ENCODE assay signal across 14 cellular contexts in the genomic region with DNA sequence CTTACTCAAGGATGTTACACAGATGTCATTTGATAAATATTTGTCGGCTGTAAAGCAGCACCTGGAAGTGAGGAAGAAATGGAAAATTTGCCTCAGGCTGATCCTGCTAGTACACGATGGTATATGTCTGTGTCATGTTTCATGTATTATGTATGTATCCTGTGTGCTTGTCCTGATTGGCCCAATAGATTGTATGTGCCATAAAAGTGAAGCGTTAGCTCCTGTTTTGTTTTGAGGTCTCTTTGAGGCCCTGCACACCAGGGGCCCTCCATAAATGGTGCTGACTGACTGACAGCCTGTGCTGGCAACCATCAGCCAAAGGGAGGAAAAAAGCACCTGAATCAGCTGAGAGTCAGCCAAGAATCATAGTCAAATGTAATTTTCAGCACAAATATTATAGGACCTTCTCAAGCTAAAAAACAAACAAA. TPM values are rescaled to one million over a fixed set of nuclear protein-coding genes. Genes with fewer than 3 reads are reported as not detected.
DNase-seq lines count a peak whose midpoint lies in the region; ATAC-seq and TF ChIP-seq lines count a peak whose summit lies in the region.
"Had no signal": no experiment of that assay in that cellular context is flagged by ENCODE, and none has a peak within 500 bp of the region (broad histone marks: within the 10 kb centered on the region; RNA-seq: fewer than 3 reads in every experiment).

No MANE protein-coding gene starts in this region.

- H3K4me3 ChIP-seq in epithelial cell of esophagus (ENCODE audit: low read length) = no peak overlapping the region
- H3K4me3 ChIP-seq: BLaER1 treated with 17β-estradiol and CSF1 and Interleukin-3, amounts not matched to agents 10 nM and 100 nM; thyroid gland had no signal

- intact Hi-C loops in activated naive CD4-positive, alpha-beta T cell treated with anti-CD3 and anti-CD28 coated beads for 36 hours (cut with micrococcal nuclease) = no loop called here

- CTCF ChIA-PET in activated naive CD4-positive, alpha-beta T cell treated with anti-CD3 and anti-CD28 coated beads for 36 hours (lab: Charles Lee) = interaction anchor here (0.8 to 1.2 kb wide), 4 partner anchors 10 to 220 kb away, joined by 3 to 7 read pairs (median 4); no protein-coding TSS in a partner anchor

- peak overlapping the region; percentile 85 for H3K27ac Mint-ChIP-seq in activated naive CD4-positive, alpha-beta T cell treated with anti-CD3 and anti-CD28 coated beads for 36 hours
- no peak overlapping the region for H3K27ac Mint-ChIP-seq in stimulated activated effector memory CD8-positive, alpha-beta T cell treated with anti-CD3 and anti-CD28 coated beads, Interleukin-12 subunit alpha, Interleukin-12 subunit beta, amount 100 ng/mL, for 72 hours

- peak; percentile 50 for ATAC-seq in stimulated activated naive CD8-positive, alpha-beta T cell treated with anti-CD3 and anti-CD28 coated beads, Interleukin-15, Interleukin-2, amounts not matched to agents 100 U/mL and 50 U/mL, for 24 hours
- ATAC-seq in stimulated activated effector memory CD8-positive, alpha-beta T cell treated with anti-CD3 and anti-CD28 coated beads, Interleukin-12 subunit alpha, Interleukin-12 subunit beta, amount 100 ng/mL, for 72 hours = no peak

- H3K9me3 Mint-ChIP-seq in activated naive CD4-positive, alpha-beta T cell treated with anti-CD3 and anti-CD28 coated beads for 36 hours = no peaks in the 10 kb centered on the region
- no peaks in the 10 kb centered on the region for H3K9me3 Mint-ChIP-seq in stimulated activated effector memory CD8-positive, alpha-beta T cell treated with anti-CD3 and anti-CD28 coated beads, Interleukin-12 subunit alpha, Interleukin-12 subunit beta, amount 100 ng/mL, for 72 hours

- peaks cover 10% of the 10 kb centered on the region for H3K36me3 Mint-ChIP-seq in activated naive CD4-positive, alpha-beta T cell treated with anti-CD3 and anti-CD28 coated beads for 36 hours (ENCODE audit: low read depth)
- peaks cover 11% of the 10 kb centered on the region for H3K36me3 Mint-ChIP-seq in stimulated activated effector memory CD8-positive, alpha-beta T cell treated with anti-CD3 and anti-CD28 coated beads, Interleukin-12 subunit alpha, Interleukin-12 subunit beta, amount 100 ng/mL, for 72 hours

- peaks cover 63% of the 10 kb centered on the region for H3K4me1 Mint-ChIP-seq in activated naive CD4-positive, alpha-beta T cell treated with anti-CD3 and anti-CD28 coated beads for 36 hours (ENCODE audit: low read depth)
- H3K4me1 Mint-ChIP-seq in stimulated activated effector memory CD8-positive, alpha-beta T cell treated with anti-CD3 and anti-CD28 coated beads, Interleukin-12 subunit alpha, Interleukin-12 subunit beta, amount 100 ng/mL, for 72 hours = peaks cover 11% of the 10 kb centered on the region

- H3K4me3 Mint-ChIP-seq in activated naive CD4-positive, alpha-beta T cell treated with anti-CD3 and anti-CD28 coated beads for 36 hours = no peak overlapping the region
- no peak overlapping the region for H3K4me3 Mint-ChIP-seq in stimulated activated effector memory CD8-positive, alpha-beta T cell treated with anti-CD3 and anti-CD28 coated beads, Interleukin-12 subunit alpha, Interleukin-12 subunit beta, amount 100 ng/mL, for 72 hours

- H3K27me3 Mint-ChIP-seq in activated naive CD4-positive, alpha-beta T cell treated with anti-CD3 and anti-CD28 coated beads for 36 hours (ENCODE audit: low read depth) = no peaks in the 10 kb centered on the region

- peak; percentile 56 for DNase-seq in activated naive CD4-positive, alpha-beta T cell treated with anti-CD3 and anti-CD28 coated beads for 36 hours
- no peak for DNase-seq in activated naive CD4-positive, alpha-beta T cell treated with Interleukin-2 at 50 U/mL for 16 hours
- DNase-seq in SK-N-DZ (ENCODE audit: low spot score) (peak; percentile 38), epithelial cell of esophagus (ENCODE audit: low read depth) (peak; percentile 94), SW 1271 (lab: John Stamatoyannopoulos, UW) (no peak), NCI-H226 (no peak)
- no peak for DNase-seq in stimulated activated naive CD8-positive, alpha-beta T cell treated with anti-CD3 and anti-CD28 coated beads, Interleukin-15, Interleukin-2, amounts not matched to agents 100 U/mL and 50 U/mL, for 24 hours
- no peak for DNase-seq in stimulated activated effector memory CD8-positive, alpha-beta T cell treated with anti-CD3 and anti-CD28 coated beads, Interleukin-12 subunit alpha, Interleukin-12 subunit beta, amount 100 ng/mL, for 72 hours (ENCODE audit: low spot score in 2 of 2)
- DNase-seq: aorta, foreskin fibroblast, midbrain, NCI-H187 treated with DMSO at 0.1 percent for 48 hours, thyroid gland had no signal

- TF ChIP-seq CTCF in epithelial cell of esophagus (IDR thresholded peaks at IDR 0.05; ENCODE audit: insufficient read depth, low read depth, low read length, missing control alignments) = no peak

RNA-seq across cellular contexts. Expression of gene LNPEP, which starts 11.8 kb away (rescaled TPM):
- total RNA-seq in activated naive CD4-positive, alpha-beta T cell treated with anti-CD3 and anti-CD28 coated beads for 36 hours = 10 to 100 TPM; 76.1 to 77.7 TPM
- 5.9 and 7.5 TPM in 2 replicates for polyA plus RNA-seq in SK-N-DZ (2014; cell fraction: cytosol; rRNA removed)
- polyA plus RNA-seq in SK-N-DZ (2014; cell fraction: nucleus; rRNA removed) = 5.9 and 8.9 TPM in 2 replicates

RNA-seq across cellular contexts. Expression of gene ERAP2, which starts 47.7 kb away (rescaled TPM):
- total RNA-seq in activated naive CD4-positive, alpha-beta T cell treated with anti-CD3 and anti-CD28 coated beads for 36 hours = 100 to 1,000 TPM; 108 to 111 TPM
- polyA plus RNA-seq in SK-N-DZ (2014; cell fraction: cytosol; rRNA removed) = not detected in 2 replicates
- polyA plus RNA-seq in SK-N-DZ (2014; cell fraction: nucleus; rRNA removed) = not detected in 2 replicates

Comparison
In these comparisons a context has a peak if more than half of its experiments do, and no peak if none do; other contexts are left out.
1. DNase-seq: peak in activated naive CD4-positive, alpha-beta T cell treated with anti-CD3 and anti-CD28 coated beads for 36 hours (single experiment), SK-N-DZ (single experiment) and epithelial cell of esophagus (single experiment); none in activated naive CD4-positive, alpha-beta T cell treated with Interleukin-2 at 50 U/mL for 16 hours (single experiment), stimulated activated naive CD8-positive, alpha-beta T cell treated with anti-CD3 and anti-CD28 coated beads, Interleukin-15, Interleukin-2, amounts not matched to agents 100 U/mL and 50 U/mL, for 24 hours (single experiment), stimulated activated effector memory CD8-positive, alpha-beta T cell treated with anti-CD3 and anti-CD28 coated beads, Interleukin-12 subunit alpha, Interleukin-12 subunit beta, amount 100 ng/mL, for 72 hours (0 of 2), SW 1271 (0 of 2) and NCI-H226 (single experiment).